Comparison of ENCODE assay signal across 8 cellular contexts in the genomic region with DNA sequence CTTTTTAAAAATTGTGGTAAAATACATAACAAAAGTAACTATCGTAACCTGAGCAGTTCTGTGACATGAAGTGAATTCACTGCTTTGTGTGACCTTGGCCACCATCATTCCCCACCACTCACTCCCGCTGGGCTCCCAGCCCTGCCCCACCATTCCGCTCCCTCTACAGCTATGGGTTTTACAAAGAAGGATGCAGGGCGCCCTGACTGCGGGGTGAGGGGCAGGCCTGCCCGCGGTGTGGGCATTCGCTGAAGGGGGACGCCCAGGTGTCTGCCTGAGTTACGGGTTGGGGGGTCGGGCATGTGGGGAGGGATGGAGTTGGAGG.
DNase-seq lines count a peak whose midpoint lies in the region; ATAC-seq and TF ChIP-seq lines count a peak whose summit lies in the region.

A gene with protein sequence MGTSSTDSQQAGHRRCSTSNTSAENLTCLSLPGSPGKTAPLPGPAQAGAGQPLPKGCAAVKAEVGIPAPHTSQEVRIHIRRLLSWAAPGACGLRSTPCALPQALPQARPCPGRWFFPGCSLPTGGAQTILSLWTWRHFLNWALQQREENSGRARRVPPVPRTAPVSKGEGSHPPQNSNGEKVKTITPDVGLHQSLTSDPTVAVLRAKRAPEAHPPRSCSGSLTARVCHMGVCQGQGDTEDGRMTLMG (minus strand): TSS at position 38 of the 325 bp plus-strand sequence. CDS start 335 bp downstream, outside the sequence.

- DNase-seq in HL-60 (ENCODE audit: low read depth in 1 of 2, low spot score in 1 of 2) (no peak), cardiac fibroblast (ENCODE audit: low read depth in 2 of 2) (no peak), SW 1271 (lab: John Stamatoyannopoulos, UW) (no peak), NCI-H748 (lab: John Stamatoyannopoulos, UW; ENCODE audit: unreplicated experiment) (no peak), NCI-H345 treated with DMSO at 0.1 percent for 48 hours (lab: John Stamatoyannopoulos, UW; ENCODE audit: unreplicated experiment) (no peak)

- H3K4me3 ChIP-seq in BLaER1 (peak within 1 kb of the TSS; percentile 77), HL-60 (replicated peaks; ENCODE audit: insufficient read depth, low read length) (peak within 1 kb of the TSS; percentile 48), cardiac fibroblast (replicated peaks in 1 of 2; ENCODE audit: low read depth in 2 of 2, low read length in 2 of 2) (peak within 1 kb of the TSS; percentile 61 to 63), mucosa of stomach (ENCODE audit: low read length) (peak within 1 kb of the TSS; percentile 92)

- TF ChIP-seq CTCF in HL-60 (IDR thresholded peaks at IDR 0.05; ENCODE audit: insufficient read depth, low read length), result no peak
- TF ChIP-seq CTCF in cardiac fibroblast (IDR thresholded peaks at IDR 0.05; ENCODE audit: low read depth, low read length), result no peak

- no peaks in the 10 kb centered on the region for H3K9me3 ChIP-seq in BLaER1
- no peaks in the 10 kb centered on the region for H3K9me3 ChIP-seq in mucosa of stomach (ENCODE audit: control insufficient read depth, low read length)

- peak within 1 kb of the TSS; percentile 80 for H3K9ac ChIP-seq in BLaER1
- peak within 1 kb of the TSS; percentile 89 for H3K9ac ChIP-seq in mucosa of stomach (ENCODE audit: low read length)

- H3K4me1 ChIP-seq in BLaER1 (peaks cover 24% of the 10 kb centered on the region), mucosa of stomach (ENCODE audit: control insufficient read depth, insufficient read depth, low read length) (peaks cover 17% of the 10 kb centered on the region)

- peaks cover 5% of the 10 kb centered on the region; the same call in 1 of the 2 replicates for H4K20me1 ChIP-seq in BLaER1

- peak within 1 kb of the TSS; percentile 80 for H3K27ac ChIP-seq in BLaER1
- H3K27ac ChIP-seq in HL-60 (replicated peaks), result peak within 1 kb of the TSS; percentile 79

- H3K36me3 ChIP-seq in BLaER1, result peaks cover 40% of the 10 kb centered on the region
- H3K36me3 ChIP-seq in mucosa of stomach (ENCODE audit: control insufficient read depth, insufficient read depth, low read length), result peaks cover 4% of the 10 kb centered on the region

- H3K27me3 ChIP-seq in BLaER1 (no peaks in the 10 kb centered on the region), HL-60 (ENCODE audit: insufficient read depth, poor library complexity, severe bottlenecking) (no peaks in the 10 kb centered on the region), mucosa of stomach (ENCODE audit: control insufficient read depth, insufficient read depth, low read length) (no peaks in the 10 kb centered on the region)

- H3K4me2 ChIP-seq in BLaER1, result peak within 1 kb of the TSS; percentile 98

- no peak for ATAC-seq in GM18498 (IDR thresholded peaks at IDR 0.05; ENCODE audit: unreplicated experiment)
